In genomic region chr22:44620129-44620840, GRCh38 we compare ENCODE assay signal across 9 cellular contexts.
DNase-seq lines count a peak whose midpoint lies in the region; ATAC-seq and TF ChIP-seq lines count a peak whose summit lies in the region.
"Had no signal": no experiment of that assay in that cellular context is flagged by ENCODE, and none has a peak within 500 bp of the region (broad histone marks: within the 10 kb centered on the region; RNA-seq: fewer than 3 reads in every experiment).

No MANE protein-coding gene starts in this region.

- H3K36me3 Mint-ChIP-seq in CD4-positive, alpha-beta memory T cell, result no peaks in the 10 kb centered on the region
- no peaks in the 10 kb centered on the region for H3K36me3 Mint-ChIP-seq in activated CD8-positive, alpha-beta T cell treated with anti-CD3 and anti-CD28 coated beads for 36 hours (ENCODE audit: low read depth)
- no peaks in the 10 kb centered on the region for H3K36me3 Mint-ChIP-seq in effector memory CD8-positive, alpha-beta T cell (ENCODE audit: insufficient read depth)
- peaks cover 0 to 2% (median 0%) of the 10 kb centered on the region in 3 donors for H3K36me3 Mint-ChIP-seq in naive thymus-derived CD8-positive, alpha-beta T cell

- no peaks in the 10 kb centered on the region for H3K36me3 ChIP-seq in CD4-positive, alpha-beta memory T cell (ENCODE audit: insufficient read depth, low read length)

- no peaks in the 10 kb centered on the region for H3K27me3 Mint-ChIP-seq in CD4-positive, alpha-beta memory T cell
- H3K27me3 Mint-ChIP-seq in activated CD8-positive, alpha-beta T cell treated with anti-CD3 and anti-CD28 coated beads for 36 hours, result no peaks in the 10 kb centered on the region
- H3K27me3 Mint-ChIP-seq in effector memory CD8-positive, alpha-beta T cell, result no peaks in the 10 kb centered on the region
- H3K27me3 Mint-ChIP-seq in naive thymus-derived CD8-positive, alpha-beta T cell, result peaks cover 0 to 5% (median 0%) of the 10 kb centered on the region in 5 donors

- peak; percentile 82 for ATAC-seq in activated CD8-positive, alpha-beta T cell treated with anti-CD3 and anti-CD28 coated beads for 36 hours
- peak; percentile 81 for ATAC-seq in effector memory CD8-positive, alpha-beta T cell (replicated peaks)
- peak; percentile 79 to 85 for ATAC-seq in naive thymus-derived CD8-positive, alpha-beta T cell

- no peak for TF ChIP-seq CTCF in activated CD8-positive, alpha-beta T cell treated with anti-CD3 and anti-CD28 coated beads for 36 hours (IDR thresholded peaks at IDR 0.05)

- H3K4me1 Mint-ChIP-seq in CD4-positive, alpha-beta memory T cell, result peaks cover 4 to 11% (median 6%) of the 10 kb centered on the region in 4 donors
- peaks cover 3% of the 10 kb centered on the region for H3K4me1 Mint-ChIP-seq in activated CD8-positive, alpha-beta T cell treated with anti-CD3 and anti-CD28 coated beads for 36 hours (ENCODE audit: low read depth)
- peaks cover 6 to 7% of the 10 kb centered on the region in 2 donors for H3K4me1 Mint-ChIP-seq in effector memory CD8-positive, alpha-beta T cell (ENCODE audit: low read depth in 2 of 2)
- peaks cover 0 to 9% (median 7%) of the 10 kb centered on the region in 4 donors for H3K4me1 Mint-ChIP-seq in naive thymus-derived CD8-positive, alpha-beta T cell

- H3K4me1 ChIP-seq in CD4-positive, alpha-beta memory T cell (ENCODE audit: insufficient read depth, low read length), result peaks cover 15% of the 10 kb centered on the region

- peak overlapping the region in 1 of 7 donors; percentile 96 for H3K27ac Mint-ChIP-seq in CD4-positive, alpha-beta memory T cell
- no peak overlapping the region for H3K27ac Mint-ChIP-seq in activated CD8-positive, alpha-beta T cell treated with anti-CD3 and anti-CD28 coated beads for 36 hours
- H3K27ac Mint-ChIP-seq in effector memory CD8-positive, alpha-beta T cell, result no peak overlapping the region
- no peak overlapping the region for H3K27ac Mint-ChIP-seq in naive thymus-derived CD8-positive, alpha-beta T cell
- H3K27ac Mint-ChIP-seq: dendritic cell treated with granulocyte-macrophage colony-stimulating factor and Interleukin-4, amounts not matched to agents 40 ng/mL and 50 ng/mL, for 4 days had no signal

- peak overlapping the region in 1 of 8 donors; percentile 67 for H3K4me3 Mint-ChIP-seq in CD4-positive, alpha-beta memory T cell
- no peak overlapping the region for H3K4me3 Mint-ChIP-seq in activated CD8-positive, alpha-beta T cell treated with anti-CD3 and anti-CD28 coated beads for 36 hours
- no peak overlapping the region for H3K4me3 Mint-ChIP-seq in effector memory CD8-positive, alpha-beta T cell
- H3K4me3 Mint-ChIP-seq in naive thymus-derived CD8-positive, alpha-beta T cell, result peak overlapping the region in 2 of 10 donors; percentile 62 to 81
- H3K4me3 Mint-ChIP-seq: dendritic cell treated with granulocyte-macrophage colony-stimulating factor and Interleukin-4, amounts not matched to agents 40 ng/mL and 50 ng/mL, for 4 days had no signal

- peak overlapping the region in 1 of 2 donors; percentile 7 for H3K4me3 ChIP-seq in CD4-positive, alpha-beta memory T cell (ENCODE audit: low read length in 2 of 2)

- H3K27ac ChIP-seq in CD4-positive, alpha-beta memory T cell (ENCODE audit: low read depth, low read length), result peak overlapping the region; percentile 14

- H3K9me3 Mint-ChIP-seq in CD4-positive, alpha-beta memory T cell, result peaks cover 0 to 8% (median under 1%) of the 10 kb centered on the region in 8 donors
- peaks cover 4% of the 10 kb centered on the region for H3K9me3 Mint-ChIP-seq in activated CD8-positive, alpha-beta T cell treated with anti-CD3 and anti-CD28 coated beads for 36 hours
- no peaks in the 10 kb centered on the region for H3K9me3 Mint-ChIP-seq in effector memory CD8-positive, alpha-beta T cell
- H3K9me3 Mint-ChIP-seq in naive thymus-derived CD8-positive, alpha-beta T cell, result peaks cover 0 to 5% (median 2%) of the 10 kb centered on the region in 9 donors

- intact Hi-C loops in CD4-positive, alpha-beta memory T cell (cut with micrococcal nuclease), result loop anchor here (1.0 to 10.0 kb wide), 2 partner anchors 165 to 735 kb away; no protein-coding TSS in a partner anchor
- intact Hi-C loops in activated CD8-positive, alpha-beta T cell treated with anti-CD3 and anti-CD28 coated beads for 36 hours (cut with micrococcal nuclease), result loop anchor here (10.0 kb wide), 2 partner anchors 535 to 625 kb away; no protein-coding TSS in a partner anchor

- DNase-seq in CD4-positive, alpha-beta memory T cell, result peak; percentile 85 to 92 (median 91)
- DNase-seq in NCI-H146 treated with DMSO at 0.1 percent for 48 hours (lab: John Stamatoyannopoulos, UW; ENCODE audit: unreplicated experiment) (peak; percentile 27), GF-D8 (lab: John Stamatoyannopoulos, UW) (no peak), HuH-7 (ENCODE audit: low spot score) (no peak)
- peak; percentile 94 for DNase-seq in activated CD8-positive, alpha-beta T cell treated with anti-CD3 and anti-CD28 coated beads for 36 hours
- peak; percentile 87 to 91 (median 89) for DNase-seq in effector memory CD8-positive, alpha-beta T cell
- DNase-seq in naive thymus-derived CD8-positive, alpha-beta T cell, result peak; percentile 69 to 96 (median 90)
- peak; percentile 65 for DNase-seq in stimulated activated naive CD4-positive, alpha-beta T cell treated with Interleukin-2 at 50 U/mL for 16 hours (lab: John Stamatoyannopoulos, UW)

- POLR2A ChIA-PET in CD4-positive, alpha-beta memory T cell (lab: Charles Lee; ENCODE audit: partially characterized antibody), result no interaction called here
- POLR2A ChIA-PET in activated CD8-positive, alpha-beta T cell treated with anti-CD3 and anti-CD28 coated beads for 36 hours (lab: Charles Lee), result no interaction called here
- POLR2A ChIA-PET in naive thymus-derived CD8-positive, alpha-beta T cell (lab: Charles Lee), result no interaction called here

- H3K9me3 ChIP-seq in CD4-positive, alpha-beta memory T cell (ENCODE audit: control insufficient read depth in 1 of 2, low read length in 2 of 2), result peaks cover 0 to 2% of the 10 kb centered on the region in 2 donors

- CTCF ChIA-PET in CD4-positive, alpha-beta memory T cell (lab: Charles Lee; ENCODE audit: partially characterized antibody), result no interaction called here
- CTCF ChIA-PET in activated CD8-positive, alpha-beta T cell treated with anti-CD3 and anti-CD28 coated beads for 36 hours (lab: Charles Lee), result no interaction called here

- no peaks in the 10 kb centered on the region for H3K27me3 ChIP-seq in CD4-positive, alpha-beta memory T cell (ENCODE audit: insufficient read depth, low read length)

Comparison
In these comparisons a context has a peak if more than half of its experiments do, and no peak if none do; other contexts are left out.
1. DNase-seq: peak in CD4-positive, alpha-beta memory T cell (5 of 5), NCI-H146 treated with DMSO at 0.1 percent for 48 hours (single experiment), activated CD8-positive, alpha-beta T cell treated with anti-CD3 and anti-CD28 coated beads for 36 hours (single experiment), effector memory CD8-positive, alpha-beta T cell (3 of 3), naive thymus-derived CD8-positive, alpha-beta T cell (10 of 10) and stimulated activated naive CD4-positive, alpha-beta T cell treated with Interleukin-2 at 50 U/mL for 16 hours (single experiment); none in GF-D8 (single experiment) and HuH-7 (single experiment).
2. Peak in every context shown above with its lines, with median percentiles within 50 percentile points of each other: ATAC-seq.